Comparison of ENCODE assay signal across 18 cellular contexts in the genomic region with DNA sequence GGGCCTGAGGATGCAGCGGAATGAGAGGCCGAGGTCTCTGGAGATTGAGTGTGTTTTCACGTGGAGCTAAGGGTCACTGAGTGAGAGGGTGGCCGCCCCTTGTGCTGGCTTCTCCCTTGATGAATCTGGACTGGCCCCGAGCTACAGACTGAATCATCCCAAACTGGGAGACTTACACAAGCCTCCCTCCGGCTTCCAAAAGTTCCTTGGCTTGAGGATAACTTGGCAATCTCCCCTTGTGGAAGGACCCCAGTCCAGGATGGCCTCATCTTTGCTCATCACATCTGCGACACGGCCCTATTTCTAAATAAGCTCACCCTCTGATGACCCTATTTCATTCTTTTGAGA.
"Had no signal": no experiment of that assay in that cellular context is flagged by ENCODE, and none has a peak within 500 bp of the region (broad histone marks: within the 10 kb centered on the region; RNA-seq: fewer than 3 reads in every experiment).

No MANE protein-coding gene starts in this region.

- ATAC-seq: body of pancreas; left colon; stimulated activated naive CD8-positive, alpha-beta T cell treated with anti-CD3 and anti-CD28 coated beads, Interleukin-15, Interleukin-2, amounts not matched to agents 100 U/mL and 50 U/mL, for 24 hours had no signal

- H3K4me3 Mint-ChIP-seq: neural crest cell had no signal

- H3K27me3 ChIP-seq: body of pancreas, upper lobe of left lung had no signal

- H3K27ac ChIP-seq: body of pancreas, cardiac muscle cell, sigmoid colon, upper lobe of left lung had no signal

- DNase-seq: activated CD4-positive, alpha-beta T cell treated with anti-CD3 and anti-CD28 coated beads for 48 hours; activated gamma-delta T cell treated with Interleukin-2 at 50 U/mL for 16 hours; activated T-cell treated with anti-CD3 and anti-CD28 coated beads, Interleukin-2, amount 50 U/mL, for 1 hour; amygdala; body of pancreas; cortex of kidney; foreskin fibroblast; mesenchymal stem cell; retina; sigmoid colon; stimulated activated CD4-positive, alpha-beta T cell treated with anti-CD3 and anti-CD28 coated beads, Interleukin-2, amount 100 ng/mL, for 48 hours; stimulated activated CD8-positive, alpha-beta memory T cell treated with anti-CD3 and anti-CD28 coated beads, Interleukin-4, amount 100 ng/mL, for 48 hours; stimulated activated naive CD8-positive, alpha-beta T cell treated with anti-CD3 and anti-CD28 coated beads, Interleukin-15, Interleukin-2, amounts not matched to agents 100 U/mL and 50 U/mL, for 24 hours; upper lobe of left lung had no signal

- H3K4me2 ChIP-seq: smooth muscle cell had no signal

- H3K4me1 ChIP-seq: sigmoid colon had no signal

- H3K4me3 ChIP-seq: body of pancreas, cardiac muscle cell, sigmoid colon, smooth muscle cell, upper lobe of left lung had no signal

- H3K9me3 ChIP-seq: body of pancreas, sigmoid colon, upper lobe of left lung had no signal

- H3K9me3 Mint-ChIP-seq: neural crest cell had no signal

- H3K36me3 ChIP-seq: cardiac muscle cell, sigmoid colon, upper lobe of left lung had no signal
